In genomic region chr5:169805527-169805934, GRCh38 we compare ENCODE assay signal across 9 cellular contexts.
DNase-seq lines count a peak whose midpoint lies in the region; ATAC-seq and TF ChIP-seq lines count a peak whose summit lies in the region.
"Had no signal": no experiment of that assay in that cellular context is flagged by ENCODE, and none has a peak within 500 bp of the region (broad histone marks: within the 10 kb centered on the region; RNA-seq: fewer than 3 reads in every experiment).

No MANE protein-coding gene starts in this region.

- peaks cover 13% of the 10 kb centered on the region for H3K4me1 ChIP-seq in CD8-positive, alpha-beta memory T cell (ENCODE audit: insufficient read depth, low read length)
- H3K4me1 ChIP-seq in gastrocnemius medialis = no peaks in the 10 kb centered on the region

- intact Hi-C loops in gastrocnemius medialis (cut with DNase I; ENCODE audit: low total_unique reads) = no loop called here
- intact Hi-C loops in lower leg skin (cut with DNase I; ENCODE audit: low total_unique reads) = no loop called here

- DNase-seq in CD8-positive, alpha-beta memory T cell = peak in 2 of 5 donors; percentile 4 to 7
- DNase-seq in amniotic epithelial cell (ENCODE audit: low read depth) = peak; percentile 42
- peak; percentile 40 to 53 for DNase-seq in stimulated activated CD8-positive, alpha-beta memory T cell treated with anti-CD3 and anti-CD28 coated beads, Interleukin-2, amount 100 ng/mL, for 48 hours (ENCODE audit: low read depth in 2 of 2)
- no peak for DNase-seq in NCI-H510A treated with DMSO at 0.1 percent for 48 hours (lab: John Stamatoyannopoulos, UW)
- DNase-seq in gastrocnemius medialis = no peak
- DNase-seq in lower leg skin (ENCODE audit: low spot score in 2 of 2) = no peak

- peaks cover 24 to 79% (median 36%) of the 10 kb centered on the region in 3 donors for H3K36me3 Mint-ChIP-seq in CD8-positive, alpha-beta memory T cell

- H3K4me3 Mint-ChIP-seq in CD8-positive, alpha-beta memory T cell = peak overlapping the region in 1 of 7 donors; percentile 32

- TF ChIP-seq POLR2A in gastrocnemius medialis (IDR thresholded peaks at IDR 0.05) = no peak
- no peak for TF ChIP-seq POLR2A in lower leg skin (IDR thresholded peaks at IDR 0.05)

- no peaks in the 10 kb centered on the region for H3K9me3 ChIP-seq in CD8-positive, alpha-beta memory T cell (ENCODE audit: low read length)
- H3K9me3 ChIP-seq in gastrocnemius medialis = no peaks in the 10 kb centered on the region

- H3K27ac Mint-ChIP-seq in CD8-positive, alpha-beta memory T cell = peak overlapping the region in 5 of 8 donors; percentile 20 to 63 (median 31)

- TF ChIP-seq CTCF in gastrocnemius medialis (IDR thresholded peaks at IDR 0.05 in 4 of 5, conservative IDR thresholded peaks at IDR 0.05 in 1 of 5) (no peak), lower leg skin (IDR thresholded peaks at IDR 0.05) (no peak)

- H3K4me3 ChIP-seq in CD8-positive, alpha-beta memory T cell (ENCODE audit: low read length) = no peak overlapping the region
- H3K4me3 ChIP-seq in gastrocnemius medialis (no peak overlapping the region), lower leg skin (ENCODE audit: low read depth, poor library complexity, severe bottlenecking) (no peak overlapping the region)

- CTCF ChIA-PET in CD8-positive, alpha-beta memory T cell (lab: Charles Lee) = no interaction called here

- H3K27ac ChIP-seq in CD8-positive, alpha-beta memory T cell (ENCODE audit: low read depth, low read length) = no peak overlapping the region
- H3K27ac ChIP-seq in gastrocnemius medialis = no peak overlapping the region

- 35 to 46% methylated on average over 5 of the region's 5 CpGs for WGBS in lower leg skin, 2 donors

- in situ Hi-C loops in gastrocnemius medialis (cut with MboI; ENCODE audit: low sequenced_read_pairs in 4 of 4) = no loop called here

- H3K4me1 Mint-ChIP-seq in CD8-positive, alpha-beta memory T cell = peaks cover 41 to 56% (median 53%) of the 10 kb centered on the region in 3 donors

- H3K36me3 ChIP-seq in CD8-positive, alpha-beta memory T cell (ENCODE audit: insufficient read depth, low read length) = peaks cover 15% of the 10 kb centered on the region
- no peaks in the 10 kb centered on the region for H3K36me3 ChIP-seq in gastrocnemius medialis

- ATAC-seq in GM19467 (IDR thresholded peaks at IDR 0.05; ENCODE audit: unreplicated experiment) (peak; percentile 75), HG03520 (IDR thresholded peaks at IDR 0.05; ENCODE audit: unreplicated experiment) (peak; percentile 81), gastrocnemius medialis (no peak)
- ATAC-seq: HCT116 had no signal

- H3K9me3 Mint-ChIP-seq in CD8-positive, alpha-beta memory T cell = no peaks in the 10 kb centered on the region

- POLR2A ChIA-PET in CD8-positive, alpha-beta memory T cell (lab: Charles Lee) = interaction anchor here (0.7 kb wide), 1 partner anchor 19 kb away, joined by 3 read pairs; no protein-coding TSS in a partner anchor

- H3K27me3 ChIP-seq in CD8-positive, alpha-beta memory T cell (ENCODE audit: insufficient read depth, low read length, poor library complexity, severe bottlenecking) = no peaks in the 10 kb centered on the region
- H3K27me3 ChIP-seq in gastrocnemius medialis = no peaks in the 10 kb centered on the region

- no peaks in the 10 kb centered on the region for H3K27me3 Mint-ChIP-seq in CD8-positive, alpha-beta memory T cell

Comparison
In these comparisons a context has a peak if more than half of its experiments do, and no peak if none do; other contexts are left out.
1. DNase-seq: peak in amniotic epithelial cell (single experiment) and stimulated activated CD8-positive, alpha-beta memory T cell treated with anti-CD3 and anti-CD28 coated beads, Interleukin-2, amount 100 ng/mL, for 48 hours (2 of 2); none in NCI-H510A treated with DMSO at 0.1 percent for 48 hours (single experiment), gastrocnemius medialis (0 of 2) and lower leg skin (0 of 2).
2. ATAC-seq: peak in GM19467 (single experiment) and HG03520 (single experiment); none in gastrocnemius medialis (0 of 2).